Comparison of ENCODE assay signal across 29 cellular contexts in genomic region chr4:118587946-118588345, GRCh38.
"Had no signal": no experiment of that assay in that cellular context is flagged by ENCODE, and none has a peak within 500 bp of the region (broad histone marks: within the 10 kb centered on the region; RNA-seq: fewer than 3 reads in every experiment).

No MANE protein-coding gene starts in this region.

- H3K4me3 ChIP-seq: colonic mucosa, esophagus muscularis mucosa, gastroesophageal sphincter, heart right ventricle, lower lobe of right lung, ovary, psoas muscle, skin epidermis, spleen, testis, tibial artery had no signal

- H3K9me3 Mint-ChIP-seq: immature natural killer cell; nephron progenitor cell; stimulated activated memory B cell treated with anti-CD40 and anti-IgM and Interleukin-4, amounts not matched to agents 10 μg/mL and 1 μg/mL and 100 μg/mL, for 72 hours; type B pancreatic cell had no signal

- H3K27ac Mint-ChIP-seq: dendritic cell treated with granulocyte-macrophage colony-stimulating factor and Interleukin-4, amounts not matched to agents 40 ng/mL and 50 ng/mL, for 4 days; nephron progenitor cell; stimulated activated memory B cell treated with anti-CD40 and anti-IgM and Interleukin-4, amounts not matched to agents 10 μg/mL and 1 μg/mL and 100 μg/mL, for 72 hours; type B pancreatic cell had no signal

- DNase-seq: colonic mucosa; effector memory CD4-positive, alpha-beta T cell; foreskin keratinocyte; heart right ventricle; hypothalamus; immature natural killer cell; islet precursor cell; kidney glomerular epithelial cell; left ventricle myocardium superior; lower lobe of right lung; naive thymus-derived CD8-positive, alpha-beta T cell; nephron progenitor cell; occipital lobe; ovary; posterior cingulate gyrus; psoas muscle; right cardiac atrium; spleen; stimulated activated CD4-positive, alpha-beta T cell treated with anti-CD3 and anti-CD28 coated beads, Interleukin-4, amount 100 ng/mL, for 4 hours; stimulated activated naive CD8-positive, alpha-beta T cell treated with anti-CD3 and anti-CD28 coated beads, Interleukin-15, Interleukin-2, amounts not matched to agents 100 U/mL and 50 U/mL, for 24 hours; substantia nigra; testis; tibial artery had no signal

- H3K4me3 Mint-ChIP-seq: dendritic cell treated with granulocyte-macrophage colony-stimulating factor and Interleukin-4, amounts not matched to agents 40 ng/mL and 50 ng/mL, for 4 days; immature natural killer cell; naive thymus-derived CD8-positive, alpha-beta T cell; nephron progenitor cell; stimulated activated memory B cell treated with anti-CD40 and anti-IgM and Interleukin-4, amounts not matched to agents 10 μg/mL and 1 μg/mL and 100 μg/mL, for 72 hours; type B pancreatic cell had no signal

- H3K27me3 Mint-ChIP-seq: stimulated activated memory B cell treated with anti-CD40 and anti-IgM and Interleukin-4, amounts not matched to agents 10 μg/mL and 1 μg/mL and 100 μg/mL, for 72 hours had no signal

- H3K36me3 Mint-ChIP-seq: immature natural killer cell; stimulated activated memory B cell treated with anti-CD40 and anti-IgM and Interleukin-4, amounts not matched to agents 10 μg/mL and 1 μg/mL and 100 μg/mL, for 72 hours had no signal

- ATAC-seq: foreskin keratinocyte; gastroesophageal sphincter; heart right ventricle; left ventricle myocardium superior; lower lobe of right lung; naive thymus-derived CD8-positive, alpha-beta T cell; psoas muscle; right cardiac atrium; stimulated activated memory B cell treated with anti-CD40 and anti-IgM and Interleukin-4, amounts not matched to agents 10 μg/mL and 1 μg/mL and 100 μg/mL, for 72 hours; stimulated activated naive CD8-positive, alpha-beta T cell treated with anti-CD3 and anti-CD28 coated beads, Interleukin-15, Interleukin-2, amounts not matched to agents 100 U/mL and 50 U/mL, for 24 hours had no signal
